39 cellular contexts compared by ENCODE assay signal in the genomic region with DNA sequence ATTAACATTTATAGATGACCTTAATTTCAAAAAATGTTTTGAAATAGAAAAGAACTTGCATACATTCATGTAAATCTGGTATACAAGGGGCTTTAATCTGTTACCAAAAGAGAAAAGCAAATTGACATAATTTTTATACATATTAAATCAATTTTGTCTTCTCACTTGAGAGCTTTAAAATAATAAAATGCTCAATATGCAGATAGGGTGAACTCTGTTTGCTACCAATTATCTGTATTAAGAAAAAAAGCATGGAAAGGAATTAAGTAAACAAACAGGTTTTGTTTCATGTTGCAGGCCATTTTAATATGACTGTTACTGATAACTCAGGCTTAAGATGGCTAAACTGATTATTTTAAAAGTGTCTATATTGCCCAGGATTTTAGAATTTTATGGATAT. TPM values are rescaled to one million over a fixed set of nuclear protein-coding genes. Genes with fewer than 3 reads are reported as not detected.
"Had no signal": no experiment of that assay in that cellular context is flagged by ENCODE, and none has a peak within 500 bp of the region (broad histone marks: within the 10 kb centered on the region; RNA-seq: fewer than 3 reads in every experiment).

No MANE protein-coding gene starts in this region.

- ATAC-seq: activated naive CD4-positive, alpha-beta T cell treated with anti-CD3 and anti-CD28 coated beads, Interleukin-2, amount 50 U/mL, for 72 hours; activated naive CD8-positive, alpha-beta T cell treated with anti-CD3 and anti-CD28 coated beads, Interleukin-2, amount 50 U/mL, for 24 hours; activated T-cell treated with anti-CD3 and anti-CD28 coated beads, Interleukin-2, amount 50 U/mL, for 4 hours; activated T-cell treated with anti-CD3 and anti-CD28 coated beads, Interleukin-2, amount 50 U/mL, for 72 hours; activated T-helper 17 cell treated with anti-CD3 and anti-CD28 coated beads, Interleukin-2, amount 50 U/mL, for 72 hours; body of pancreas had no signal

- H3K9me3 ChIP-seq: adrenal gland, ascending aorta, body of pancreas, breast epithelium had no signal

- H3K27me3 ChIP-seq: adrenal gland, ascending aorta, body of pancreas, brain microvascular endothelial cell, breast epithelium, cardiac muscle cell had no signal

- H3K4me3 ChIP-seq: adrenal gland, ascending aorta, body of pancreas, breast epithelium, cardiac muscle cell had no signal

- H3K4me1 ChIP-seq: adrenal gland, ascending aorta, body of pancreas, breast epithelium had no signal

- DNase-seq: activated effector memory CD4-positive, alpha-beta T cell treated with anti-CD3 and anti-CD28 coated beads, Interleukin-2, amount 50 U/mL, for 16 hours; activated effector memory CD4-positive, alpha-beta T cell treated with Interleukin-2 at 50 U/mL for 16 hours; activated gamma-delta T cell; activated gamma-delta T cell treated with Interleukin-2 at 50 U/mL for 16 hours; activated naive CD4-positive, alpha-beta T cell; activated naive CD4-positive, alpha-beta T cell treated with anti-CD3 and anti-CD28 coated beads for 36 hours; activated naive CD4-positive, alpha-beta T cell treated with anti-CD3 and anti-CD28 coated beads, Interleukin-2, amount 10 ng/mL, durations not matched to agents 7 days and 5 days; activated naive CD4-positive, alpha-beta T cell treated with anti-CD3 and anti-CD28 coated beads, Interleukin-2, amount 50 U/mL, for 16 hours; activated naive CD4-positive, alpha-beta T cell treated with Interleukin-2 at 50 U/mL for 16 hours; activated naive CD8-positive, alpha-beta T cell treated with anti-CD3 and anti-CD28 coated beads for 36 hours; activated naive CD8-positive, alpha-beta T cell treated with anti-CD3 and anti-CD28 coated beads, Interleukin-2, amount 10 ng/mL, durations not matched to agents 7 days and 5 days; activated naive CD8-positive, alpha-beta T cell treated with anti-CD3 and anti-CD28 coated beads, Interleukin-2, amount 50 U/mL, for 24 hours; activated T-cell treated with anti-CD3 and anti-CD28 coated beads, Interleukin-2, amount 50 U/mL, for 24 hours; activated T-cell treated with anti-CD3 and anti-CD28 coated beads, Interleukin-2, amount 50 U/mL, for 4 hours; activated T-cell treated with anti-CD3 and anti-CD28 coated beads, Interleukin-2, amount 50 U/mL, for 48 hours; activated T-cell treated with anti-CD3 and anti-CD28 coated beads, Interleukin-2, amount 50 U/mL, for 72 hours; adrenal gland; amniotic stem cell; amygdala; anterior cingulate cortex; aorta; body of pancreas; brain microvascular endothelial cell; caudate nucleus; central memory CD4-positive, alpha-beta T cell; cerebellar nuclear complex had no signal

- H3K36me3 ChIP-seq: adrenal gland, ascending aorta, brain microvascular endothelial cell, breast epithelium, cardiac muscle cell had no signal

- FAIRE-seq: astrocyte, bronchial epithelial cell had no signal

- H3K27ac ChIP-seq: adrenal gland, ascending aorta, body of pancreas, brain microvascular endothelial cell, breast epithelium, cardiac muscle cell had no signal

RNA-seq across cellular contexts. Expression of a gene that starts 6.0 kb away (rescaled TPM):
- total RNA-seq: activated naive CD4-positive, alpha-beta T cell treated with anti-CD3 and anti-CD28 coated beads for 36 hours; activated naive CD4-positive, alpha-beta T cell treated with anti-CD3 and anti-CD28 coated beads, Interleukin-2, amount 50 U/mL, for 72 hours; activated naive CD8-positive, alpha-beta T cell treated with anti-CD3 and anti-CD28 coated beads for 36 hours; activated naive CD8-positive, alpha-beta T cell treated with anti-CD3 and anti-CD28 coated beads, Interleukin-2, amount 10 ng/mL, durations not matched to agents 7 days and 5 days; activated T-cell treated with anti-CD3 and anti-CD28 coated beads, Interleukin-2, amount 50 U/mL, for 4 hours; activated T-cell treated with anti-CD3 and anti-CD28 coated beads, Interleukin-2, amount 50 U/mL, for 72 hours; activated T-helper 1 cell treated with anti-CD3 and anti-CD28 coated beads, Interleukin-12 subunit alpha, Interleukin-12 subunit beta, Interleukin-2, Interleukin-4 antibody, amounts not matched to agents 30 ng/mL and 10 ng/mL and 1 ng/mL, durations not matched to agents 14 hours and 24 hours and 36 hours; activated T-helper 17 cell treated with anti-CD3 and anti-CD28 coated beads, Interleukin-2, amount 50 U/mL, for 72 hours; activated T-helper 2 cell treated with anti-CD3 and anti-CD28 coated beads, Interferon-gamma antibody, Interleukin-2, Interleukin-4, amounts not matched to agents 10 μg/mL and 5 μg/mL and 100 μg/mL, durations not matched to agents 14 hours and 24 hours and 36 hours; adrenal gland; aorta; ascending aorta; astrocyte; body of pancreas; breast epithelium; bronchial epithelial cell; cardiac muscle cell; cardiac septum; cerebellum; chondrocyte had no signal
- polyA plus RNA-seq: adipose tissue, adrenal gland, aorta, cardiac muscle cell had no signal
